Comparison of ENCODE assay signal across 1 cellular context in genomic region chr7:158620418-158620817, GRCh38.
TF ChIP-seq lines count a peak whose summit lies in the region.

No MANE protein-coding gene starts in this region.

TF ChIP-seq in K562, 482 proteins besides CTCF, POLR2A, EP300 and RAD21 (continued from another document):
- TF ChIP-seq, protein P1, sequence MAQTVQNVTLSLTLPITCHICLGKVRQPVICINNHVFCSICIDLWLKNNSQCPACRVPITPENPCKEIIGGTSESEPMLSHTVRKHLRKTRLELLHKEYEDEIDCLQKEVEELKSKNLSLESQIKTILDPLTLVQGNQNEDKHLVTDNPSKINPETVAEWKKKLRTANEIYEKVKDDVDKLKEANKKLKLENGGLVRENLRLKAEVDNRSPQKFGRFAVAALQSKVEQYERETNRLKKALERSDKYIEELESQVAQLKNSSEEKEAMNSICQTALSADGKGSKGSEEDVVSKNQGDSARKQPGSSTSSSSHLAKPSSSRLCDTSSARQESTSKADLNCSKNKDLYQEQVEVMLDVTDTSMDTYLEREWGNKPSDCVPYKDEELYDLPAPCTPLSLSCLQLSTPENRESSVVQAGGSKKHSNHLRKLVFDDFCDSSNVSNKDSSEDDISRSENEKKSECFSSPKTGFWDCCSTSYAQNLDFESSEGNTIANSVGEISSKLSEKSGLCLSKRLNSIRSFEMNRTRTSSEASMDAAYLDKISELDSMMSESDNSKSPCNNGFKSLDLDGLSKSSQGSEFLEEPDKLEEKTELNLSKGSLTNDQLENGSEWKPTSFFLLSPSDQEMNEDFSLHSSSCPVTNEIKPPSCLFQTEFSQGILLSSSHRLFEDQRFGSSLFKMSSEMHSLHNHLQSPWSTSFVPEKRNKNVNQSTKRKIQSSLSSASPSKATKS (CRISPR knock-in tag; IDR thresholded peaks at IDR 0.05) = no peak
- TF ChIP-seq POLR2H (tag; IDR thresholded peaks at IDR 0.05; ENCODE audit: low read depth) = no peak
- peak; percentile 74 for TF ChIP-seq RBM25 (IDR thresholded peaks at IDR 0.05; ENCODE audit: low read depth, low read length, severe bottlenecking)
- 0 out of 4 replicates have a peak, but pooled peaks of 1 of the 2 experiments have one; percentile 15 for TF ChIP-seq MNT (conservative IDR thresholded peaks at IDR 0.05)
TF ChIP-seq in K562: peak in this region for 2.
